ENCODE assay signal across 1 cellular context in the genomic region with DNA sequence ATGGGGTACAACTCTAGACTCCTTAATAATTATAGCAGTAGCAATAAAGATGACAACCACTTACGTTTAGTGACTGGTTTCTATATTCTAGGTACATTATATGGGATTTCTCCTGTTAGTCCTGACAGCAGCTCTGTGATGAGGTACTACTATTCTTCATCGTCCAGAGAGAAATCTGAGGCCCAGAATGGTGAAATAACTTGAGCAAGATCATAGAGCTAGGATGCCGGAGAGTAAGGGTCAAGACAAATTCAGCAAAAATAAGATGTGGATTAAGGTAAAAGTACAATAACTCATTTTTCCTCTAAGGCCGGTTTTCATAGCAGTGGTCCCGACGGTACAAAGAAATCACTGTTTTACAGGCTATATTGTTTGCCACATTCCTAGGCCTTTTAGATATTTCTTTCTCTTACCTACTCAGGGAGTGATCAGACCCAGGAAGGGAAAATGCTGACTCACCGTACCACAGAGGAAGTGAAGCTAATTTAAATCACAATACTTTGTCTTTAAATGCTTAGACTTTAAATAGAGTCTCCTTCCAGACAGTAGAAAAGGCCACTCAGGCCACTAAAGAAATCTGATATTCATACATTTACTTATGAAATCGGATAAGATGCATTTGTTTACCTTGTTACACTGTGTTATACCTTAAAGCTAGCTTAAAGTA.
TF ChIP-seq lines count a peak whose summit lies in the region.

No MANE protein-coding gene starts in this region.

TF ChIP-seq in H1, 55 proteins besides CTCF, POLR2A, EP300 and RAD21:
- TF ChIP-seq FOSL1 (IDR thresholded peaks at IDR 0.05; ENCODE audit: insufficient read depth, low read depth, low read length) (no peak), JUND (IDR thresholded peaks at IDR 0.05; ENCODE audit: low read length) (peak; percentile 78; the same call in 1 of the 2 replicates), CHD1 (IDR thresholded peaks at IDR 0.05; ENCODE audit: low read depth, low read length) (no peak), KDM4A (IDR thresholded peaks at IDR 0.05; ENCODE audit: low read depth, low read length, severe bottlenecking) (no peak), BACH1 (IDR thresholded peaks at IDR 0.05; ENCODE audit: low read length) (peak; percentile 99), USF2 (IDR thresholded peaks at IDR 0.05; ENCODE audit: low read length) (no peak), YY1 (IDR thresholded peaks at IDR 0.05; ENCODE audit: low read depth, low read length) (no peak), CHD7 (IDR thresholded peaks at IDR 0.05; ENCODE audit: insufficient replicate concordance, low read length) (peak; percentile 59), MAFK (IDR thresholded peaks at IDR 0.05; ENCODE audit: low read depth, low read length) (peak; percentile 97), TAF7 (optimal IDR thresholded peaks at IDR 0.05; ENCODE audit: borderline replicate concordance, low read depth, low read length) (no peak), CTBP2 (IDR thresholded peaks at IDR 0.05; ENCODE audit: borderline replicate concordance, insufficient read depth, insufficient read length, low read length) (no peak), POU5F1 (IDR thresholded peaks at IDR 0.05; ENCODE audit: low read depth, low read length) (no peak), SAP30 (IDR thresholded peaks at IDR 0.05; ENCODE audit: insufficient read depth, insufficient replicate concordance, low read length) (no peak), ASH2L (IDR thresholded peaks at IDR 0.05; ENCODE audit: low read length) (peak; percentile 15), MAX (IDR thresholded peaks at IDR 0.05) (no peak), SIN3A (conservative IDR thresholded peaks at IDR 0.05 in 1 of 2, IDR thresholded peaks at IDR 0.05 in 1 of 2; ENCODE audit: low read depth in 1 of 2, low read length in 2 of 2) (no peak), CHD2 (IDR thresholded peaks at IDR 0.05; ENCODE audit: low read length) (0 out of 2 replicates have a peak, but pooled peaks have one; percentile 21)
